ENCODE assay signal across 2 cellular contexts in genomic region chr5:124981901-124982300, GRCh38.
TF ChIP-seq lines count a peak whose summit lies in the region.

No MANE protein-coding gene starts in this region.

TF ChIP-seq in H1, 55 proteins besides CTCF, POLR2A, EP300 and RAD21 (continued from another document):
- TF ChIP-seq, protein P1, sequence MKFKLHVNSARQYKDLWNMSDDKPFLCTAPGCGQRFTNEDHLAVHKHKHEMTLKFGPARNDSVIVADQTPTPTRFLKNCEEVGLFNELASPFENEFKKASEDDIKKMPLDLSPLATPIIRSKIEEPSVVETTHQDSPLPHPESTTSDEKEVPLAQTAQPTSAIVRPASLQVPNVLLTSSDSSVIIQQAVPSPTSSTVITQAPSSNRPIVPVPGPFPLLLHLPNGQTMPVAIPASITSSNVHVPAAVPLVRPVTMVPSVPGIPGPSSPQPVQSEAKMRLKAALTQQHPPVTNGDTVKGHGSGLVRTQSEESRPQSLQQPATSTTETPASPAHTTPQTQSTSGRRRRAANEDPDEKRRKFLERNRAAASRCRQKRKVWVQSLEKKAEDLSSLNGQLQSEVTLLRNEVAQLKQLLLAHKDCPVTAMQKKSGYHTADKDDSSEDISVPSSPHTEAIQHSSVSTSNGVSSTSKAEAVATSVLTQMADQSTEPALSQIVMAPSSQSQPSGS (IDR thresholded peaks at IDR 0.05; ENCODE audit: low read length), result no peak
- TF ChIP-seq POU5F1 (IDR thresholded peaks at IDR 0.05; ENCODE audit: low read depth, low read length) (no peak), EZH2 (IDR thresholded peaks at IDR 0.05; ENCODE audit: low read depth, low read length, severe bottlenecking) (no peak), CHD7 (IDR thresholded peaks at IDR 0.05; ENCODE audit: insufficient replicate concordance, low read length) (no peak), KDM4A (IDR thresholded peaks at IDR 0.05; ENCODE audit: low read depth, low read length, severe bottlenecking) (no peak), EGR1 (IDR thresholded peaks at IDR 0.05; ENCODE audit: borderline replicate concordance, low read depth, low read length) (no peak), YY1 (IDR thresholded peaks at IDR 0.05; ENCODE audit: low read depth, low read length) (no peak), RXRA (IDR thresholded peaks at IDR 0.05; ENCODE audit: insufficient read depth, low read depth, low read length) (no peak)

TF ChIP-seq in SK-N-SH treated with all-trans-retinoic acid at 6 μM for 48 hours, 23 proteins besides CTCF, POLR2A, EP300 and RAD21 (continued from another document):
- TF ChIP-seq TSHZ2 (CRISPR knock-in tag; IDR thresholded peaks at IDR 0.05) (no peak), ZNF8 (CRISPR knock-in tag; IDR thresholded peaks at IDR 0.05) (no peak)
